ENCODE assay signal across 8 cellular contexts in the genomic region with DNA sequence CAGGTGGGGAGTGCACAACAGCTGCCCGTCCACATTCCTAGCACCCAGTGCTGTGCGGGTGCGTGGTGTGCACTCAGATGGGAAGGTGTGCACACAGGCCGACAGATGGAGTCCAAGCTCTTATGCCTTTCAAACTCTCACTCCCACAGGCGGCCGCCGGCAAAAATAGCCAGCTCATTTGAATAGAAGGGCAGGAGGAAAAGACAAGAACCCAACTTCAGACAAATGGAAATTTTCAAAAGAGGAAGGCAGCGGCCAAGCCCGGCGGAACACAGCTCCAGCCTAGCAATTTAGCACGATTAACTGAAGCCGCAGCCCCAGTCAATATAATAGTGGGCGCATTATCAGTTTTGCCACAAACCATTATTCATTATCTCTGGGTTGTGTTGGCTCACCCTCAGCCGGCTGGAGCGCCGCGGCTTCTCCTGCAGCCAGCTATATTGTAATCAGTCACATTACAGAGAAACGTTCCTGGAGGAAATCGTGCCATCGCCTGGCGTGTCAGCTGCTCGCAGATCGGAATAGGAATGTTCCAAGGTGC.
DNase-seq lines count a peak whose midpoint lies in the region; ATAC-seq, FAIRE-seq and TF ChIP-seq lines count a peak whose summit lies in the region.

No MANE protein-coding gene starts in this region.

- H3K9me3 ChIP-seq in SK-N-SH (no peaks in the 10 kb centered on the region), keratinocyte (ENCODE audit: control insufficient read depth, low read depth, low read length) (no peaks in the 10 kb centered on the region)

- POLR2A ChIA-PET in SK-N-SH (lab: Yijun Ruan, JAX), result interaction anchor here (0.7 kb wide), 3 partner anchors 10 to 208 kb away, joined by 3 to 7 read pairs (median 3); no protein-coding TSS in a partner anchor

- dilution Hi-C loops in keratinocyte (cut with MboI; ENCODE audit: extremely low pct_ligation_motif_present, low sequenced_read_pairs), result no loop called here

- H4K20me1 ChIP-seq in SK-N-SH (ENCODE audit: insufficient read depth) (no peaks in the 10 kb centered on the region), keratinocyte (ENCODE audit: control insufficient read depth, extremely low read depth, insufficient read depth, low read length) (no peaks in the 10 kb centered on the region)

- peak in 1 of 2 experiments; percentile 32; a peak in 1 of 4 replicates for TF ChIP-seq EP300 in SK-N-SH (IDR thresholded peaks at IDR 0.05; ENCODE audit: borderline replicate concordance in 1 of 2, low read depth in 1 of 2, low read length in 1 of 2)

- H3F3A ChIP-seq in SK-N-SH (replicated peaks; ENCODE audit: insufficient read depth), result no peaks in the 10 kb centered on the region

- H2AFZ ChIP-seq in SK-N-SH (ENCODE audit: low read depth) (no peak overlapping the region), keratinocyte (ENCODE audit: control insufficient read depth, low read length) (no peak overlapping the region)

- peaks cover 0 to 16% of the 10 kb centered on the region in 2 experiments; a peak in 2 of 4 replicates for H3K4me1 ChIP-seq in SK-N-SH (ENCODE audit: control insufficient read depth in 1 of 2, insufficient read depth in 2 of 2, low read depth in 1 of 2, low read length in 1 of 2)
- no peaks in the 10 kb centered on the region for H3K4me1 ChIP-seq in keratinocyte (ENCODE audit: control insufficient read depth, extremely low read depth, insufficient read depth, low read length)

- H3K27ac ChIP-seq in SK-N-SH (ENCODE audit: low read depth in 2 of 2, low read length in 1 of 2), result peak overlapping the region in 1 of 2 experiments; percentile 17; a peak in 1 of 4 replicates
- H3K27ac ChIP-seq in keratinocyte (ENCODE audit: control insufficient read depth, insufficient read depth, low read length), result no peak overlapping the region

- peaks cover 42% of the 10 kb centered on the region for H3K27me3 ChIP-seq in SK-N-SH (ENCODE audit: insufficient read depth)
- H3K27me3 ChIP-seq in keratinocyte (ENCODE audit: control insufficient read depth, extremely low read depth, insufficient read depth, low read length), result peaks cover 44% of the 10 kb centered on the region

- H3K9me1 ChIP-seq in keratinocyte (ENCODE audit: control insufficient read depth, extremely low read depth, insufficient read depth, low read length), result no peaks in the 10 kb centered on the region

- no peak for TF ChIP-seq POLR2A in GM18505 (IDR thresholded peaks at IDR 0.05; ENCODE audit: borderline replicate concordance, extremely low read depth, insufficient read depth, insufficient read length)

- DNase-seq in COLO668 (lab: John Stamatoyannopoulos, UW; ENCODE audit: unreplicated experiment), result peak; percentile 46
- peak; percentile 62 for DNase-seq in NCI-H1092 (lab: John Stamatoyannopoulos, UW)
- peak; percentile 84 for DNase-seq in SK-N-SH
- no peak for DNase-seq in keratinocyte (ENCODE audit: low read depth, low spot score)
- no peak for DNase-seq in GM03348 (ENCODE audit: low spot score)
- no peak for DNase-seq in activated CD4-positive, alpha-beta T cell treated with anti-CD3 and anti-CD28 coated beads for 48 hours

- H3K4me3 ChIP-seq in SK-N-SH (ENCODE audit: low read depth in 2 of 2, low read length in 1 of 2) (peak overlapping the region in 1 of 2 experiments; percentile 4; a peak in 1 of 4 replicates), keratinocyte (ENCODE audit: control insufficient read depth in 2 of 3, extremely low read depth in 1 of 3, insufficient read depth in 2 of 3, low read depth in 1 of 3, low read length in 3 of 3) (no peak overlapping the region)

- H3K36me3 ChIP-seq in SK-N-SH (replicated peaks in 1 of 2; ENCODE audit: control insufficient read depth in 1 of 2, insufficient read depth in 2 of 2, low read length in 1 of 2), result no peaks in the 10 kb centered on the region
- no peaks in the 10 kb centered on the region for H3K36me3 ChIP-seq in keratinocyte (ENCODE audit: control insufficient read depth in 2 of 2, extremely low read depth in 1 of 2, insufficient read depth in 2 of 2, low read length in 2 of 2)

- CTCF ChIA-PET in SK-N-SH (lab: Yijun Ruan, JAX), result interaction anchor here (0.7 to 18.1 kb wide), 14 partner anchors 10 to 485 kb away, joined by 3 to 252 read pairs (median 6); partner anchors contain the start of gene MGAT5B

- ATAC-seq in GM18505 (IDR thresholded peaks at IDR 0.05; ENCODE audit: unreplicated experiment), result no peak
- no peak for ATAC-seq in GM18511 (IDR thresholded peaks at IDR 0.05; ENCODE audit: unreplicated experiment)

- H3K9ac ChIP-seq in SK-N-SH (no peak overlapping the region), keratinocyte (ENCODE audit: control insufficient read depth, extremely low read depth, insufficient read depth, low read length) (no peak overlapping the region)

- H3K79me2 ChIP-seq in SK-N-SH (ENCODE audit: insufficient read depth), result no peaks in the 10 kb centered on the region
- H3K79me2 ChIP-seq in keratinocyte (ENCODE audit: control insufficient read depth, insufficient read depth, low read length), result no peaks in the 10 kb centered on the region

- TF ChIP-seq RAD21 in SK-N-SH (IDR thresholded peaks at IDR 0.05; ENCODE audit: low read length), result peak; percentile 35

- 30% methylated on average over 23 of the region's 23 CpGs for WGBS in SK-N-SH (ENCODE audit: low lambda C conversion rate)

- TF ChIP-seq CTCF in SK-N-SH (IDR thresholded peaks at IDR 0.05) (no peak), keratinocyte (optimal IDR thresholded peaks at IDR 0.05 in 1 of 3, IDR thresholded peaks at IDR 0.05 in 1 of 3, conservative IDR thresholded peaks at IDR 0.05 in 1 of 3; ENCODE audit: extremely low read depth in 1 of 3, insufficient read depth in 2 of 3, low read length in 3 of 3) (peak in 2 of 3 experiments; percentile 26 to 52)

- no peak for FAIRE-seq in keratinocyte (lab: Jason Lieb, UNC)

- H3K4me2 ChIP-seq in SK-N-SH, result 0 out of 2 replicates have a peak overlapping the region, but pooled peaks have one; percentile 33
- no peak overlapping the region for H3K4me2 ChIP-seq in keratinocyte (ENCODE audit: control insufficient read depth, extremely low read depth, insufficient read depth, low read depth, low read length)

- no peaks in the 10 kb centered on the region for H3K9me2 ChIP-seq in SK-N-SH

TF ChIP-seq in SK-N-SH, 30 proteins besides CTCF, POLR2A, EP300 and RAD21:
- TF ChIP-seq POLR2AphosphoS5 (IDR thresholded peaks at IDR 0.05; ENCODE audit: low read depth, low read length), result no peak
- TF ChIP-seq RCOR1 (IDR thresholded peaks at IDR 0.05; ENCODE audit: low read length), result no peak; the same call in 1 of the 2 replicates
- no peak for TF ChIP-seq ZBTB33 (IDR thresholded peaks at IDR 0.05; ENCODE audit: borderline replicate concordance, low read depth)
- TF ChIP-seq FOXJ3 (CRISPR knock-in tag; IDR thresholded peaks at IDR 0.05), result no peak
- no peak for TF ChIP-seq ELF1 (IDR thresholded peaks at IDR 0.05)
- TF ChIP-seq NFIC (IDR thresholded peaks at IDR 0.05; ENCODE audit: borderline replicate concordance), result no peak
- no peak for TF ChIP-seq RFX5 (IDR thresholded peaks at IDR 0.05; ENCODE audit: low read length)
- TF ChIP-seq GATA2 (CRISPR knock-in tag; IDR thresholded peaks at IDR 0.05), result no peak
- TF ChIP-seq, protein P1, sequence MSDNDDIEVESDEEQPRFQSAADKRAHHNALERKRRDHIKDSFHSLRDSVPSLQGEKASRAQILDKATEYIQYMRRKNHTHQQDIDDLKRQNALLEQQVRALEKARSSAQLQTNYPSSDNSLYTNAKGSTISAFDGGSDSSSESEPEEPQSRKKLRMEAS (IDR thresholded peaks at IDR 0.05; ENCODE audit: low read depth), result no peak
- no peak for TF ChIP-seq MXI1 (IDR thresholded peaks at IDR 0.05; ENCODE audit: low read depth, low read length)
- TF ChIP-seq TCF12 (IDR thresholded peaks at IDR 0.05), result no peak
- no peak for TF ChIP-seq SIN3A (IDR thresholded peaks at IDR 0.05; ENCODE audit: borderline replicate concordance, low read depth, low read length)
- no peak for TF ChIP-seq GABPA (IDR thresholded peaks at IDR 0.05; ENCODE audit: low read depth)
- no peak for TF ChIP-seq JUND (IDR thresholded peaks at IDR 0.05)
- no peak for TF ChIP-seq TEAD4 (IDR thresholded peaks at IDR 0.05; ENCODE audit: borderline replicate concordance, insufficient read depth)
- TF ChIP-seq, protein P2, sequence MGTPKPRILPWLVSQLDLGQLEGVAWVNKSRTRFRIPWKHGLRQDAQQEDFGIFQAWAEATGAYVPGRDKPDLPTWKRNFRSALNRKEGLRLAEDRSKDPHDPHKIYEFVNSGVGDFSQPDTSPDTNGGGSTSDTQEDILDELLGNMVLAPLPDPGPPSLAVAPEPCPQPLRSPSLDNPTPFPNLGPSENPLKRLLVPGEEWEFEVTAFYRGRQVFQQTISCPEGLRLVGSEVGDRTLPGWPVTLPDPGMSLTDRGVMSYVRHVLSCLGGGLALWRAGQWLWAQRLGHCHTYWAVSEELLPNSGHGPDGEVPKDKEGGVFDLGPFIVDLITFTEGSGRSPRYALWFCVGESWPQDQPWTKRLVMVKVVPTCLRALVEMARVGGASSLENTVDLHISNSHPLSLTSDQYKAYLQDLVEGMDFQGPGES (IDR thresholded peaks at IDR 0.05; ENCODE audit: low read depth, low read length), result no peak

Comparison
In these comparisons a context has a peak if more than half of its experiments do, and no peak if none do; other contexts are left out.
1. DNase-seq: peak in COLO668 (single experiment), NCI-H1092 (single experiment) and SK-N-SH (single experiment); none in keratinocyte (single experiment), GM03348 (single experiment) and activated CD4-positive, alpha-beta T cell treated with anti-CD3 and anti-CD28 coated beads for 48 hours (single experiment).